Comparison of ENCODE assay signal across 8 cellular contexts in the genomic region with DNA sequence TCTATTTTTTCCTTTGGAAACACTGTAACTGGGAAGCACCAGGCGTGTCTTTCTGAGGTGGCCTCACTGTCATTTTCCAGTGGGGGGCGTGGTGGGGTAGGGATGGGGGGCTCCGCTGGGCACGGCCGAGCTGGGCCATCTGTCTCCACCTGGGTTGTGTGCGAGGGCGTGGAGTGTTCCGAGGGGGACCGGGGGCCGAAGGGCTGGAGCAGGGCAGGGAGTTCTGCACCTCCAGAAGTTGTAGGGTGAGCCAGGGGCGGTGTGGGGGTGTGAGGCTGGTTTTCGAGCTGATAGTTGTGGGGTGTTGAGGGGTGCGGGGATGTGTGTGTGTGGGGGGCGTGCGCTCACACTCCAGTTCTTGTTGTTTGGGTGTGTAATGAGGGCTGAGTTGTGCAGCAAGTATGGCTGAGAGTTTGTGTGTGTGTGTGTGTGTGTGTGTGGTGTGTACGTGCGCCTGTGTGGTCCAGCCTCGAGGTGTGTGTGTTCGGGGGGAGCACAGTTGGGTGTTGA. TPM values are rescaled to one million over a fixed set of nuclear protein-coding genes. Genes with fewer than 3 reads are reported as not detected.
A peak's percentile ranks its signal among the peaks of the same experiment; 100 is the strongest.
DNase-seq lines count a peak whose midpoint lies in the region; ATAC-seq, FAIRE-seq and TF ChIP-seq lines count a peak whose summit lies in the region.

No MANE protein-coding gene starts in this region.

- WGBS in hepatocyte (ENCODE audit: low lambda C conversion rate, missing lambda C conversion rate) = 0% methylated on average over 13 of the region's 19 CpGs
- 0% methylated on average over 14 of the region's 19 CpGs for WGBS in smooth muscle cell (ENCODE audit: low lambda C conversion rate)

- H3K27ac Mint-ChIP-seq in activated CD8-positive, alpha-beta T cell treated with anti-CD3 and anti-CD28 coated beads for 36 hours = peak overlapping the region; percentile 54

- intact Hi-C loops in activated CD8-positive, alpha-beta T cell treated with anti-CD3 and anti-CD28 coated beads for 36 hours (cut with micrococcal nuclease) = loop anchor here (5.0 kb wide), 1 partner anchor 292 kb away; no protein-coding TSS in a partner anchor

- H3K36me3 ChIP-seq in hepatocyte (replicated peaks; ENCODE audit: insufficient read depth, low read depth) (no peaks in the 10 kb centered on the region), smooth muscle cell (ENCODE audit: low read depth) (no peaks in the 10 kb centered on the region)

- no peak for FAIRE-seq in H54 (lab: Jason Lieb, UNC)

- H3K4me1 Mint-ChIP-seq in activated CD8-positive, alpha-beta T cell treated with anti-CD3 and anti-CD28 coated beads for 36 hours (ENCODE audit: low read depth) = peaks cover 17% of the 10 kb centered on the region

- CTCF ChIA-PET in activated CD8-positive, alpha-beta T cell treated with anti-CD3 and anti-CD28 coated beads for 36 hours (lab: Charles Lee) = interaction anchor here (1.3 to 11.7 kb wide), 8 partner anchors 8 to 181 kb away, joined by 3 to 346 read pairs (median 23); a partner anchor contains a TSS

- H3K9me3 ChIP-seq in hepatocyte (ENCODE audit: low read depth) (no peaks in the 10 kb centered on the region), smooth muscle cell (replicated peaks; ENCODE audit: low read depth) (no peaks in the 10 kb centered on the region)

- H3K79me2 ChIP-seq in hepatocyte = peaks cover 29% of the 10 kb centered on the region
- peaks cover 24% of the 10 kb centered on the region for H3K79me2 ChIP-seq in smooth muscle cell (ENCODE audit: low read depth)

- H3K27ac ChIP-seq in hepatocyte = peak overlapping the region; percentile 98
- peak overlapping the region; percentile 77 for H3K27ac ChIP-seq in smooth muscle cell (ENCODE audit: low read depth)

- peak; percentile 14 for TF ChIP-seq CTCF in activated CD8-positive, alpha-beta T cell treated with anti-CD3 and anti-CD28 coated beads for 36 hours (IDR thresholded peaks at IDR 0.05)
- TF ChIP-seq CTCF in hepatocyte (IDR thresholded peaks at IDR 0.05; ENCODE audit: poor library complexity) (peak; percentile 11), smooth muscle cell (IDR thresholded peaks at IDR 0.05; ENCODE audit: borderline replicate concordance, insufficient read depth, poor library complexity, severe bottlenecking) (no peak)

- no peaks in the 10 kb centered on the region for H3K36me3 Mint-ChIP-seq in activated CD8-positive, alpha-beta T cell treated with anti-CD3 and anti-CD28 coated beads for 36 hours (ENCODE audit: low read depth)

- H3K4me2 ChIP-seq in hepatocyte (peak overlapping the region; percentile 91), smooth muscle cell (peak overlapping the region; percentile 98)

- H3K4me3 ChIP-seq in hepatocyte (peak overlapping the region; percentile 96), smooth muscle cell (peak overlapping the region; percentile 100)

- H3K27me3 Mint-ChIP-seq in activated CD8-positive, alpha-beta T cell treated with anti-CD3 and anti-CD28 coated beads for 36 hours = peaks cover 33% of the 10 kb centered on the region

- peak; percentile 48 for ATAC-seq in activated CD8-positive, alpha-beta T cell treated with anti-CD3 and anti-CD28 coated beads for 36 hours
- ATAC-seq in esophagus mucosa = no peak

- H3F3A ChIP-seq in smooth muscle cell (ENCODE audit: low read depth) = peaks cover 7% of the 10 kb centered on the region

- H4K20me1 ChIP-seq in hepatocyte (ENCODE audit: insufficient read depth, poor library complexity, severe bottlenecking) (peaks cover 16% of the 10 kb centered on the region), smooth muscle cell (ENCODE audit: low read depth) (peaks cover 48% of the 10 kb centered on the region)

- H3K27me3 ChIP-seq in hepatocyte (no peaks in the 10 kb centered on the region), smooth muscle cell (ENCODE audit: low read depth) (no peaks in the 10 kb centered on the region)

- 0 out of 2 replicates have a peak, but pooled peaks have one; percentile 6 for TF ChIP-seq POLR2A in H54 (IDR thresholded peaks at IDR 0.05; ENCODE audit: low read depth, low read length)

- H2AFZ ChIP-seq in hepatocyte = peak overlapping the region; percentile 88
- H2AFZ ChIP-seq in smooth muscle cell (ENCODE audit: low read depth) = peak overlapping the region; percentile 98

- DNase-seq in H54 (ENCODE audit: insufficient read length, low spot score) (no peak), hepatocyte (ENCODE audit: low spot score) (no peak), smooth muscle cell (lab: John Stamatoyannopoulos, UW; ENCODE audit: unreplicated experiment) (no peak), iPS-NIHi7 (ENCODE audit: extremely low spot score) (no peak), islet precursor cell (no peak), GM19238 (ENCODE audit: insufficient read length, low spot score) (no peak)
- peak; percentile 35 for DNase-seq in activated CD8-positive, alpha-beta T cell treated with anti-CD3 and anti-CD28 coated beads for 36 hours

- peak overlapping the region; percentile 78 for H3K4me3 Mint-ChIP-seq in activated CD8-positive, alpha-beta T cell treated with anti-CD3 and anti-CD28 coated beads for 36 hours

- H3K9me2 ChIP-seq in hepatocyte (replicated peaks; ENCODE audit: insufficient read depth) = no peaks in the 10 kb centered on the region

- H3K9ac ChIP-seq in smooth muscle cell (ENCODE audit: low read depth) = peak overlapping the region; percentile 95

- POLR2A ChIA-PET in activated CD8-positive, alpha-beta T cell treated with anti-CD3 and anti-CD28 coated beads for 36 hours (lab: Charles Lee) = interaction anchor here (1.1 to 3.8 kb wide), 3 partner anchors 66 to 71 kb away, joined by 3 to 33 read pairs (median 3); a partner anchor contains a TSS

- H3K4me1 ChIP-seq in hepatocyte (ENCODE audit: insufficient read depth) (peaks cover 19% of the 10 kb centered on the region), smooth muscle cell (ENCODE audit: low read depth) (peaks cover 29% of the 10 kb centered on the region)

- no peaks in the 10 kb centered on the region for H3K9me3 Mint-ChIP-seq in activated CD8-positive, alpha-beta T cell treated with anti-CD3 and anti-CD28 coated beads for 36 hours

RNA-seq across cellular contexts. Expression of a gene that starts 10.8 kb away (rescaled TPM):
- under 1 TPM; 0.43 to 0.54 TPM for total RNA-seq in activated CD8-positive, alpha-beta T cell treated with anti-CD3 and anti-CD28 coated beads for 36 hours
- 0.90 and 2.8 TPM in 2 replicates for total RNA-seq in hepatocyte
- polyA plus RNA-seq in hepatocyte = 3.9 and 4.1 TPM in 2 replicates
- total RNA-seq in smooth muscle cell = 0.18 and 2.5 TPM in 2 replicates
- polyA plus RNA-seq in smooth muscle cell = 2.0 and 2.9 TPM in 2 replicates
- total RNA-seq in esophagus mucosa = not detected

RNA-seq across cellular contexts. Expression of a gene that starts 18.7 kb away (rescaled TPM):
- 10 to 100 TPM; 16.2 to 16.9 TPM for total RNA-seq in activated CD8-positive, alpha-beta T cell treated with anti-CD3 and anti-CD28 coated beads for 36 hours
- 13.4 and 15.4 TPM in 2 replicates for total RNA-seq in hepatocyte
- polyA plus RNA-seq in hepatocyte = 9.1 and 18.5 TPM in 2 replicates
- total RNA-seq in smooth muscle cell = 18.3 and 23.0 TPM in 2 replicates
- polyA plus RNA-seq in smooth muscle cell = 18.0 and 19.7 TPM in 2 replicates
- total RNA-seq in esophagus mucosa = 10.6 TPM

RNA-seq across cellular contexts. Expression of a gene that starts 29.0 kb away (rescaled TPM):
- 10 to 100 TPM; 53.7 to 54.8 TPM for total RNA-seq in activated CD8-positive, alpha-beta T cell treated with anti-CD3 and anti-CD28 coated beads for 36 hours
- total RNA-seq in hepatocyte = 41.3 and 45.7 TPM in 2 replicates
- polyA plus RNA-seq in hepatocyte = 35.9 and 42.3 TPM in 2 replicates
- total RNA-seq in smooth muscle cell = 37.2 and 38.0 TPM in 2 replicates
- 33.2 and 34.5 TPM in 2 replicates for polyA plus RNA-seq in smooth muscle cell
- total RNA-seq in esophagus mucosa = 122 TPM

RNA-seq across cellular contexts. Expression of a gene that starts 41.4 kb away (rescaled TPM):
- not detected for total RNA-seq in activated CD8-positive, alpha-beta T cell treated with anti-CD3 and anti-CD28 coated beads for 36 hours
- total RNA-seq in hepatocyte = 123 and 129 TPM in 2 replicates
- polyA plus RNA-seq in hepatocyte = 445 and 476 TPM in 2 replicates
- 31.0 and 47.8 TPM in 2 replicates for total RNA-seq in smooth muscle cell
- polyA plus RNA-seq in smooth muscle cell = 80.3 and 95.8 TPM in 2 replicates
- 16.7 TPM for total RNA-seq in esophagus mucosa
